ENCODE assay signal across 20 cellular contexts in the genomic region with DNA sequence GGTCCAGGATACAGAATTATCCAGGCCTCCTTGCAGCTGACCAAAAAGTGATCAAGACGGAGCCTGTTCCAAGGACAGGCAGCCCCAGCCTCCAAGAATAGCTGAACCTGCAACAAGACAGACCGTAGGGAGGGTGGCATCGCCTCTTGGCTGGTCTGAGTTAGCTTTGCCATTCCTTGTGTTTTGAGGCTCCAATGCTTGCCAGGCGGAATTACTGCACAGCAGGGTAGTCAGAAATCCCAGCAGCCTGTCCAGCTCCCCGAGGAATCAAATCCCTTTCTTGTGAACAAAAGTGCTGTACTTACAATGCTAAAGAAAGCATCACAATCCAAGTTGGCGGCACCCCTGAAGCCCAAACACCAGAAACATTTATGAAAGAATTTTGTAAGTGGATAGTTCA.
DNase-seq lines count a peak whose midpoint lies in the region; ATAC-seq and TF ChIP-seq lines count a peak whose summit lies in the region.
"Had no signal": no experiment of that assay in that cellular context is flagged by ENCODE, and none has a peak within 500 bp of the region (broad histone marks: within the 10 kb centered on the region; RNA-seq: fewer than 3 reads in every experiment).

No MANE protein-coding gene starts in this region.

- intact Hi-C loops in right lobe of liver (cut with DNase I) (no loop called here), upper lobe of right lung (cut with DNase I) (no loop called here)

- 57 to 62% methylated on average over 6 of the region's 6 CpGs for WGBS in ectodermal cell, 2 experiments
- 63% methylated on average over 3 of the region's 6 CpGs for WGBS in right lobe of liver (ENCODE audit: insufficient coverage, low coverage, low lambda C conversion rate, missing lambda C conversion rate)

- TF ChIP-seq POLR2A in right lobe of liver (IDR thresholded peaks at IDR 0.05): no peak

- H3K27ac ChIP-seq in WERI-Rb-1 (no peak overlapping the region), ectodermal cell (ENCODE audit: insufficient read depth, low read depth, low read length, poor library complexity, severe bottlenecking) (peak overlapping the region; percentile 54), right lobe of liver (no peak overlapping the region), upper lobe of right lung (no peak overlapping the region)
- H3K27ac ChIP-seq: BLaER1, C4-2B had no signal

- H3K27me3 ChIP-seq in WERI-Rb-1 (ENCODE audit: insufficient read depth, low read depth, severe bottlenecking) (no peaks in the 10 kb centered on the region), ectodermal cell (ENCODE audit: control insufficient read depth, insufficient read depth, low read length, poor library complexity, severe bottlenecking) (no peaks in the 10 kb centered on the region), right lobe of liver (no peaks in the 10 kb centered on the region), upper lobe of right lung (no peaks in the 10 kb centered on the region)

- TF ChIP-seq CTCF in WERI-Rb-1 (IDR thresholded peaks at IDR 0.05; ENCODE audit: low read depth, low read length) (no peak), right lobe of liver (IDR thresholded peaks at IDR 0.05) (no peak), upper lobe of right lung (IDR thresholded peaks at IDR 0.05) (no peak)

- H3K4me3 ChIP-seq in WERI-Rb-1 (ENCODE audit: low read depth, low read length) (no peak overlapping the region), ectodermal cell (ENCODE audit: insufficient read depth, low read depth, low read length) (no peak overlapping the region), right lobe of liver (no peak overlapping the region), upper lobe of right lung (no peak overlapping the region)
- H3K4me3 ChIP-seq: BLaER1, GM12878, HAP-1 had no signal

- H3K36me3 ChIP-seq in WERI-Rb-1: no peaks in the 10 kb centered on the region
- no peaks in the 10 kb centered on the region for H3K36me3 ChIP-seq in ectodermal cell (ENCODE audit: control insufficient read depth, insufficient read depth, low read length)
- H3K36me3 ChIP-seq in right lobe of liver: no peaks in the 10 kb centered on the region
- no peaks in the 10 kb centered on the region for H3K36me3 ChIP-seq in upper lobe of right lung
- H3K36me3 ChIP-seq: BLaER1, HAP-1 had no signal

- ATAC-seq in right lobe of liver (no peak), upper lobe of right lung (no peak)
- ATAC-seq: CD8-positive, alpha-beta T cell; GM12878 had no signal

- DNase-seq in D341Med (ENCODE audit: low spot score): peak; percentile 39
- peak; percentile 11 for DNase-seq in WERI-Rb-1
- DNase-seq in putamen (ENCODE audit: low spot score): peak; percentile 14
- no peak for DNase-seq in right lobe of liver
- DNase-seq in SHP77 treated with DMSO at 0.1 percent for 48 hours (lab: John Stamatoyannopoulos, UW): no peak
- no peak for DNase-seq in upper lobe of right lung
- DNase-seq: Caco-2; CD4-positive, CD25-positive, alpha-beta regulatory T cell; CD8-positive, alpha-beta T cell; DMS 273 treated with DMSO at 0.1 percent for 48 hours; DMS79; EL; GDM1; GOT3; HFFc6 had no signal

- peaks cover 2% of the 10 kb centered on the region for H3K9me3 ChIP-seq in WERI-Rb-1 (ENCODE audit: severe bottlenecking)
- no peaks in the 10 kb centered on the region for H3K9me3 ChIP-seq in ectodermal cell (ENCODE audit: control insufficient read depth, low read length)
- H3K9me3 ChIP-seq in right lobe of liver: no peaks in the 10 kb centered on the region
- H3K9me3 ChIP-seq in upper lobe of right lung: no peaks in the 10 kb centered on the region
- H3K9me3 ChIP-seq: Caco-2, HAP-1 had no signal

- H3K4me1 ChIP-seq in ectodermal cell (ENCODE audit: control insufficient read depth, insufficient read depth, low read length) (no peaks in the 10 kb centered on the region), right lobe of liver (no peaks in the 10 kb centered on the region), upper lobe of right lung (no peaks in the 10 kb centered on the region)
- H3K4me1 ChIP-seq: Caco-2, HAP-1 had no signal

Comparison
In these comparisons a context has a peak if more than half of its experiments do, and no peak if none do; other contexts are left out.
1. DNase-seq: peak in D341Med (single experiment), WERI-Rb-1 (single experiment) and putamen (single experiment); none in right lobe of liver (0 of 3), SHP77 treated with DMSO at 0.1 percent for 48 hours (single experiment) and upper lobe of right lung (single experiment).